ENCODE assay signal across 9 cellular contexts in the genomic region with DNA sequence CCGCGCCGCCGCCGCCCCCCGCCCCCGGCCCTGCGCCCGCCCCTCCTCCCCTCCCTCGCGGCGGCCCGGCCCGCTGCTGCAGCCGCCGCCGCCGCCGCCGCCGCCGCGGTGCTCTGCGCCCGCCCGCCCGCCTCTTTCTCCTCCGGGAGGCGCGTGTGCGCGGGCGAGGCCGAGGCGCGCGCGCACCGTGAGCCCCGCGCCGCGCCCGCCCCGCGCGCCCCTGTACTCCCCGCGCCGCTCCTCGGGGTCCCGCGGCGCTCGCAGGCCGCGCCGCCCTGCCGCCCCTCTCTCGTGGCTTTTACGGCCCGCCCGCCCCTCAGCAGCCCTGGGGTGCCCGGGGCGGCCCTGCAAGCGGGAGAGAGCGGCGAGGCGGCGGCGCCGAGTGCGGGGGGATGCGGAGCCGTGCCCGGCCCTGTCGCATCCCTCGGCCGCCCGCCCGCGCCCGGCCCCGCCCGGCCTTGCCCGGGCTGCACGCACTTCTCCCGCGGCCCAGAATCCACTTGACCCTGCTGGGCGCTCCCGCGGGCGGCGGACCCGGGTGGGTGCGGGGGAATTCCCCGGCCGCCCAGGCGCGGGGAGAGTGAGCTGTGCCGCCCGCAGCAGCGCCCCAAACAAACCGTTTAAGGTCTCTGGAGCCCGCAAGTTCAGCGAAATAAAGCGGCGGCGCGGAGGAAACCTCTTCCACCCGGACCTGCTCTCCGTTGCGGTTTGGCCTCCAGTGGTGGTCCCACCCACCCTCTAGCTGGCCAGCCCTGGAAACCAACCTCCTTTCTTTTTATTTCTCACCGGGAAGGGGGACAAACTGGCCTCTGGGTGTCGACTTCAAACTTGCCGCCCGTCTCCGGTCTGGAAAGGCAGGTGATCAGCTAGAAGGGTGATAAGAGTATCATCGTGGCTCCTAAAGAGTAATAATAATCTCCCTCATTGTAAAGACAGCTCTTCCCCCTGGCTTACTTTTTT. TPM values are rescaled to one million over a fixed set of nuclear protein-coding genes. Genes with fewer than 3 reads are reported as not detected.
A peak's percentile ranks its signal among the peaks of the same experiment; 100 is the strongest.
DNase-seq lines count a peak whose midpoint lies in the region; ATAC-seq and TF ChIP-seq lines count a peak whose summit lies in the region.
"Had no signal": no experiment of that assay in that cellular context is flagged by ENCODE, and none has a peak within 500 bp of the region (broad histone marks: within the 10 kb centered on the region; RNA-seq: fewer than 3 reads in every experiment).

No MANE protein-coding gene starts in this region.

- no peaks in the 10 kb centered on the region for H3K36me3 Mint-ChIP-seq in activated T-helper 1 cell treated with anti-CD3 and anti-CD28 coated beads, Interleukin-12 subunit alpha, Interleukin-12 subunit beta, Interleukin-2, Interleukin-4 antibody, amounts not matched to agents 30 ng/mL and 10 ng/mL and 1 ng/mL, durations not matched to agents 14 hours and 24 hours and 36 hours (ENCODE audit: low read depth)

- H3K9me3 Mint-ChIP-seq in activated T-helper 1 cell treated with anti-CD3 and anti-CD28 coated beads, Interleukin-12 subunit alpha, Interleukin-12 subunit beta, Interleukin-2, Interleukin-4 antibody, amounts not matched to agents 30 ng/mL and 10 ng/mL and 1 ng/mL, durations not matched to agents 14 hours and 24 hours and 36 hours = no peaks in the 10 kb centered on the region

- peak overlapping the region; percentile 50 for H3K4me3 ChIP-seq in HL-60 (replicated peaks; ENCODE audit: insufficient read depth, low read length)
- H3K4me3 ChIP-seq in cardiac muscle cell = peak overlapping the region; percentile 43
- peak overlapping the region; percentile 53 to 73 for H3K4me3 ChIP-seq in prostate gland

- ATAC-seq in GM21723 (IDR thresholded peaks at IDR 0.05; ENCODE audit: unreplicated experiment) = no peak

- no peak for TF ChIP-seq POLR2A in prostate gland (IDR thresholded peaks at IDR 0.05)

- no peaks in the 10 kb centered on the region for H3K4me1 Mint-ChIP-seq in activated T-helper 1 cell treated with anti-CD3 and anti-CD28 coated beads, Interleukin-12 subunit alpha, Interleukin-12 subunit beta, Interleukin-2, Interleukin-4 antibody, amounts not matched to agents 30 ng/mL and 10 ng/mL and 1 ng/mL, durations not matched to agents 14 hours and 24 hours and 36 hours (ENCODE audit: low read depth)

- H3K36me3 ChIP-seq in cardiac muscle cell (no peaks in the 10 kb centered on the region), prostate gland (no peaks in the 10 kb centered on the region)
- H3K36me3 ChIP-seq: neutrophil had no signal

- no peaks in the 10 kb centered on the region for H3K9me3 ChIP-seq in cardiac muscle cell (ENCODE audit: low read depth)
- no peaks in the 10 kb centered on the region for H3K9me3 ChIP-seq in prostate gland
- H3K9me3 ChIP-seq: neutrophil had no signal

- DNase-seq in HL-60 (ENCODE audit: low read depth in 1 of 2, low spot score in 1 of 2) = no peak
- no peak for DNase-seq in activated T-helper 1 cell treated with anti-CD3 and anti-CD28 coated beads, Interleukin-12 subunit alpha, Interleukin-12 subunit beta, Interleukin-2, Interleukin-4 antibody, amounts not matched to agents 30 ng/mL and 10 ng/mL and 1 ng/mL, durations not matched to agents 14 hours and 24 hours and 36 hours (ENCODE audit: low spot score)
- peak; percentile 2 to 78 for DNase-seq in cardiac muscle cell (ENCODE audit: low read depth in 1 of 2, low spot score in 1 of 2)
- no peak for DNase-seq in prostate gland (ENCODE audit: low spot score)
- no peak for DNase-seq in medulla oblongata (ENCODE audit: extremely low spot score)
- DNase-seq in NCI-H510A (lab: John Stamatoyannopoulos, UW) = no peak

- H3K4me1 ChIP-seq in cardiac muscle cell (ENCODE audit: low read depth) = peaks cover 22% of the 10 kb centered on the region
- H3K4me1 ChIP-seq in prostate gland (replicated peaks) = peaks cover 6% of the 10 kb centered on the region

- H3K27ac ChIP-seq in C4-2B (peak overlapping the region; percentile 73), HL-60 (replicated peaks) (no peak overlapping the region), cardiac muscle cell (no peak overlapping the region), prostate gland (peak overlapping the region; percentile 84 to 95)
- H3K27ac ChIP-seq: neutrophil had no signal

- 6% methylated on average over 35 of the region's 119 CpGs for WGBS in prostate gland

- H3K27me3 ChIP-seq in HL-60 (ENCODE audit: insufficient read depth, poor library complexity, severe bottlenecking) (peaks cover 23% of the 10 kb centered on the region), cardiac muscle cell (peaks cover 6% of the 10 kb centered on the region), prostate gland (replicated peaks; ENCODE audit: insufficient read depth) (no peaks in the 10 kb centered on the region)

- peaks cover 39% of the 10 kb centered on the region for H3K27me3 Mint-ChIP-seq in activated T-helper 1 cell treated with anti-CD3 and anti-CD28 coated beads, Interleukin-12 subunit alpha, Interleukin-12 subunit beta, Interleukin-2, Interleukin-4 antibody, amounts not matched to agents 30 ng/mL and 10 ng/mL and 1 ng/mL, durations not matched to agents 14 hours and 24 hours and 36 hours (ENCODE audit: insufficient read depth)

- intact Hi-C loops in activated T-helper 1 cell treated with anti-CD3 and anti-CD28 coated beads, Interleukin-12 subunit alpha, Interleukin-12 subunit beta, Interleukin-2, Interleukin-4 antibody, amounts not matched to agents 30 ng/mL and 10 ng/mL and 1 ng/mL, durations not matched to agents 14 hours and 24 hours and 36 hours (cut with micrococcal nuclease) = no loop called here
- intact Hi-C loops in prostate gland (cut with DNase I) = loop anchor here (5.0 kb wide), 2 partner anchors 92 to 107 kb away; no protein-coding TSS in a partner anchor

- no peak overlapping the region for H3K27ac Mint-ChIP-seq in activated T-helper 1 cell treated with anti-CD3 and anti-CD28 coated beads, Interleukin-12 subunit alpha, Interleukin-12 subunit beta, Interleukin-2, Interleukin-4 antibody, amounts not matched to agents 30 ng/mL and 10 ng/mL and 1 ng/mL, durations not matched to agents 14 hours and 24 hours and 36 hours

- TF ChIP-seq CTCF in C4-2B (conservative IDR thresholded peaks at IDR 0.05) = no peak
- TF ChIP-seq CTCF in HL-60 (IDR thresholded peaks at IDR 0.05; ENCODE audit: insufficient read depth, low read length) = no peak
- TF ChIP-seq CTCF in cardiac muscle cell (IDR thresholded peaks at IDR 0.05; ENCODE audit: low read depth, low read length) = no peak
- TF ChIP-seq CTCF in prostate gland (IDR thresholded peaks at IDR 0.05) = no peak

- peak overlapping the region; percentile 69 for H3K4me3 Mint-ChIP-seq in activated T-helper 1 cell treated with anti-CD3 and anti-CD28 coated beads, Interleukin-12 subunit alpha, Interleukin-12 subunit beta, Interleukin-2, Interleukin-4 antibody, amounts not matched to agents 30 ng/mL and 10 ng/mL and 1 ng/mL, durations not matched to agents 14 hours and 24 hours and 36 hours

RNA-seq across cellular contexts. Expression of a gene that starts 37.4 kb away (rescaled TPM):
- 1.7 and 2.4 TPM in 2 replicates for total RNA-seq in activated T-helper 1 cell treated with anti-CD3 and anti-CD28 coated beads, Interleukin-12 subunit alpha, Interleukin-12 subunit beta, Interleukin-2, Interleukin-4 antibody, amounts not matched to agents 30 ng/mL and 10 ng/mL and 1 ng/mL, durations not matched to agents 14 hours and 24 hours and 36 hours
- total RNA-seq in cardiac muscle cell = 12.8 and 16.2 TPM in 2 replicates
- polyA plus RNA-seq in cardiac muscle cell = 12.0 and 12.2 TPM in 2 replicates
- 100 to 1,000 TPM in 1 of 2 donors, 10 to 100 TPM in 1; 74.4 to 113 TPM for total RNA-seq in prostate gland

Comparison
In these comparisons a context has a peak if more than half of its experiments do, and no peak if none do; other contexts are left out.
1. H3K27ac ChIP-seq: peak in C4-2B (single experiment) and prostate gland (2 of 2); none in HL-60 (single experiment) and cardiac muscle cell (single experiment).
2. DNase-seq: peak in cardiac muscle cell (2 of 2); none in HL-60 (0 of 2), activated T-helper 1 cell treated with anti-CD3 and anti-CD28 coated beads, Interleukin-12 subunit alpha, Interleukin-12 subunit beta, Interleukin-2, Interleukin-4 antibody, amounts not matched to agents 30 ng/mL and 10 ng/mL and 1 ng/mL, durations not matched to agents 14 hours and 24 hours and 36 hours (single experiment), prostate gland (single experiment), medulla oblongata (single experiment) and NCI-H510A (single experiment).
3. Peak in every context shown above with its lines, with median percentiles within 50 percentile points of each other: H3K4me3 ChIP-seq.